Comparison of ENCODE assay signal across 9 cellular contexts in the genomic region with DNA sequence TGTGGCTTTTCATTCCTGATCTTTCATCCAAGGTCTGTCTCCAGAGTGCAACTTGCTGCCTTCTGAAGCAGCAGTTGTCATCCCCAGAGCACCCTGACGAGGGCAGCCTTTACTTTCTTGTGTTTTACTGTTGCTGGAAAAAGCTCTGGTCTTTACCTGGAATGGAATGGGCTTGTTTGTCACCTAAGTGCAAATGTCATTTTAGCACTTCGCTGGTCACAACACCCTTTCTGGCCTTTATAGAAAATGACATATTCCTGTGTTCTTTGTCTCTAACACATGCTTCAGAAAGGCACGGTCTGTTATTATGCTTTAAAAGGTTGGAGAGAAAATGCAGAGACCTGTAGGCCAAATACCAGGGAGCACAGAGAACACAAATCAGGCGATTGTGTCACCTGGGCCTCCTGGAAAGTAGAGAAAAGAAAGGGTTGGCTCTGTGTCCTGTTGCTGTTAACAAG.
DNase-seq lines count a peak whose midpoint lies in the region; ATAC-seq, FAIRE-seq and TF ChIP-seq lines count a peak whose summit lies in the region.
"Had no signal": no experiment of that assay in that cellular context is flagged by ENCODE, and none has a peak within 500 bp of the region (broad histone marks: within the 10 kb centered on the region; RNA-seq: fewer than 3 reads in every experiment).

No MANE protein-coding gene starts in this region.

- H3K14ac ChIP-seq in H1 (ENCODE audit: insufficient read length) = no peak overlapping the region

- ATAC-seq in HG02798 (IDR thresholded peaks at IDR 0.05; ENCODE audit: poor library complexity, unreplicated experiment) (peak; percentile 64), HG03457 (IDR thresholded peaks at IDR 0.05; ENCODE audit: unreplicated experiment) (no peak)

- H3K27ac ChIP-seq in OCI-LY1 (ENCODE audit: low read depth, low read length, poor library complexity, severe bottlenecking) = no peak overlapping the region
- H3K27ac ChIP-seq in H1 (ENCODE audit: low read depth, low read length) = no peak overlapping the region

- H2BK120ac ChIP-seq in H1 (replicated peaks; ENCODE audit: low read depth, low read length) = no peak overlapping the region

- H3K9ac ChIP-seq in OCI-LY1 (ENCODE audit: low read length) = no peak overlapping the region
- H3K9ac ChIP-seq in H1 (replicated peaks in 1 of 4; ENCODE audit: extremely low read depth in 1 of 4, low read depth in 3 of 4, low read length in 3 of 4) = no peak overlapping the region

- no peak overlapping the region for H2BK20ac ChIP-seq in H1 (ENCODE audit: low read length)

- no peak overlapping the region for H2BK12ac ChIP-seq in H1 (ENCODE audit: low read depth, low read length)

- no peak overlapping the region for H3K56ac ChIP-seq in H1 (replicated peaks; ENCODE audit: insufficient read length, low read depth, low read length)

- H3K23ac ChIP-seq in H1 (ENCODE audit: insufficient read length) = no peak overlapping the region

- H3K18ac ChIP-seq in H1 (ENCODE audit: extremely low read depth, low read length) = no peak overlapping the region

- no peak overlapping the region for H2BK15ac ChIP-seq in H1 (ENCODE audit: low read length)

- H3K4me3 ChIP-seq in OCI-LY1 (ENCODE audit: low read depth, low read length, poor library complexity, severe bottlenecking) = no peak overlapping the region
- H3K4me3 ChIP-seq in H1 (ENCODE audit: extremely low read depth in 1 of 4, insufficient read depth in 2 of 4, low read depth in 3 of 4, low read length in 4 of 4) = no peak overlapping the region

- H3K36me3 ChIP-seq in OCI-LY1 (ENCODE audit: insufficient read depth, low read length) (no peaks in the 10 kb centered on the region), H1 (ENCODE audit: control insufficient read depth in 2 of 4, insufficient read depth in 4 of 4, low read length in 3 of 4) (no peaks in the 10 kb centered on the region)

- H3K79me1 ChIP-seq in H1 (ENCODE audit: low read depth, low read length) = no peaks in the 10 kb centered on the region

- no peak overlapping the region for H3K4me2 ChIP-seq in OCI-LY1 (ENCODE audit: low read length)
- H3K4me2 ChIP-seq in H1 (ENCODE audit: insufficient read depth in 1 of 2, low read depth in 2 of 2, low read length in 2 of 2) = no peak overlapping the region

- H3K9me3 ChIP-seq in OCI-LY1 (ENCODE audit: low read length) (no peaks in the 10 kb centered on the region), H1 (ENCODE audit: insufficient read depth in 2 of 2, low read depth in 1 of 2, low read length in 1 of 2) (no peaks in the 10 kb centered on the region)

- no peak overlapping the region for H2BK5ac ChIP-seq in H1 (ENCODE audit: low read depth, low read length)

- no peak for TF ChIP-seq POLR2A in H1 (IDR thresholded peaks at IDR 0.05; ENCODE audit: control extremely low read depth in 1 of 2, low read depth in 2 of 2, low read length in 2 of 2)

- H4K20me1 ChIP-seq in OCI-LY1 (ENCODE audit: insufficient read depth, low read length) = no peaks in the 10 kb centered on the region
- H4K20me1 ChIP-seq in H1 (replicated peaks in 1 of 2; ENCODE audit: control insufficient read depth in 1 of 2, insufficient read depth in 2 of 2, low read length in 2 of 2) = no peaks in the 10 kb centered on the region

- TF ChIP-seq CTCF in OCI-LY1 (IDR thresholded peaks at IDR 0.05; ENCODE audit: low read length) (peak; percentile 72), H1 (IDR thresholded peaks at IDR 0.05; ENCODE audit: control extremely low read depth in 1 of 3, insufficient read depth in 1 of 3, low read depth in 1 of 3, low read length in 3 of 3) (peak; percentile 76 to 94 (median 77))

- no peak overlapping the region for H2AK5ac ChIP-seq in H1 (ENCODE audit: low read depth, low read length)

- no peak overlapping the region for H4K5ac ChIP-seq in H1 (ENCODE audit: insufficient read length, low read depth, low read length)

- H4K91ac ChIP-seq in H1 (replicated peaks; ENCODE audit: insufficient read length, low read length) = no peak overlapping the region

- H3K27me3 ChIP-seq in OCI-LY1 (ENCODE audit: insufficient read depth, low read length) (no peaks in the 10 kb centered on the region), H1 (replicated peaks in 1 of 4; ENCODE audit: control insufficient read depth in 3 of 4, extremely low read depth in 1 of 4, insufficient read depth in 3 of 4, low read length in 3 of 4) (no peaks in the 10 kb centered on the region)

- no peak overlapping the region for H3K4ac ChIP-seq in H1 (replicated peaks; ENCODE audit: insufficient read length, low read depth, low read length)

- TF ChIP-seq EP300 in H1 (IDR thresholded peaks at IDR 0.05; ENCODE audit: borderline replicate concordance in 1 of 2, low read depth in 2 of 2, low read length in 2 of 2) = no peak

- CTCF ChIA-PET in H1 (lab: Charles Lee; ENCODE audit: partially characterized antibody) = interaction anchor here (0.6 to 5.7 kb wide), 29 partner anchors 9 to 802 kb away, joined by 3 to 55 read pairs (median 4); no protein-coding TSS in a partner anchor

- no peaks in the 10 kb centered on the region for H3K79me2 ChIP-seq in OCI-LY1 (ENCODE audit: insufficient read depth, low read length)
- H3K79me2 ChIP-seq in H1 (ENCODE audit: control insufficient read depth in 1 of 2, insufficient read depth in 2 of 2, low read length in 2 of 2) = no peaks in the 10 kb centered on the region

- no peaks in the 10 kb centered on the region for H3K9me2 ChIP-seq in OCI-LY1 (ENCODE audit: low read depth, low read length)

- H2AFZ ChIP-seq in OCI-LY1 (ENCODE audit: low read length) = no peak overlapping the region
- no peak overlapping the region for H2AFZ ChIP-seq in H1 (ENCODE audit: low read length)

- no peaks in the 10 kb centered on the region for H3K4me1 ChIP-seq in OCI-LY1 (ENCODE audit: insufficient read depth, low read length, severe bottlenecking)
- H3K4me1 ChIP-seq in H1 (replicated peaks in 1 of 4; ENCODE audit: control insufficient read depth in 3 of 4, insufficient read depth in 4 of 4, low read length in 3 of 4) = no peaks in the 10 kb centered on the region

- peak; percentile 14 for DNase-seq in DMS153 (lab: John Stamatoyannopoulos, UW)
- no peak for DNase-seq in DMS153 treated with DMSO at 0.1 percent for 48 hours (lab: John Stamatoyannopoulos, UW; ENCODE audit: unreplicated experiment)
- DNase-seq in H1 (ENCODE audit: low read depth in 1 of 2, low spot score in 2 of 2) = peak; percentile 39 to 80
- peak; percentile 56 for DNase-seq in midbrain (lab: John Stamatoyannopoulos, UW)
- DNase-seq in GOT3 (lab: John Stamatoyannopoulos, UW) = no peak

- peak; percentile 93 for FAIRE-seq in H1 (lab: Jason Lieb, UNC)
- FAIRE-seq: A204.1 had no signal

- no peak overlapping the region for H4K8ac ChIP-seq in H1 (ENCODE audit: extremely low read depth, insufficient read depth, low read length)

- H3K23me2 ChIP-seq in H1 (ENCODE audit: low read depth, low read length) = no peaks in the 10 kb centered on the region

- POLR2A ChIA-PET in H1 (lab: Charles Lee; ENCODE audit: partially characterized antibody) = no interaction called here

- 48% methylated on average over 4 of the region's 4 CpGs; no CpG with 5 or more reads in 1 of the 2 experiments for WGBS in H1 (ENCODE audit: extremely low coverage in 1 of 2, insufficient coverage in 1 of 2, insufficient read length in 1 of 2, insufficient replicate concordance in 2 of 2, low coverage in 1 of 2, low lambda C conversion rate in 2 of 2, missing lambda C conversion rate in 1 of 2), 2 experiments

- no peaks in the 10 kb centered on the region for H3F3A ChIP-seq in OCI-LY1 (ENCODE audit: insufficient read depth, low read length)

- peak; percentile 98 for TF ChIP-seq RAD21 in H1 (IDR thresholded peaks at IDR 0.05 in 1 of 2, conservative IDR thresholded peaks at IDR 0.05 in 1 of 2; ENCODE audit: low read depth in 2 of 2, low read length in 2 of 2)

TF ChIP-seq in H1, 55 proteins besides CTCF, POLR2A, EP300 and RAD21:
- TF ChIP-seq TAF7 (optimal IDR thresholded peaks at IDR 0.05; ENCODE audit: borderline replicate concordance, low read depth, low read length) (no peak), SIN3A (conservative IDR thresholded peaks at IDR 0.05 in 1 of 2, IDR thresholded peaks at IDR 0.05 in 1 of 2; ENCODE audit: low read depth in 1 of 2, low read length in 2 of 2) (no peak)

Comparison
In these comparisons a context has a peak if more than half of its experiments do, and no peak if none do; other contexts are left out.
1. DNase-seq: peak in DMS153 (single experiment), H1 (2 of 2) and midbrain (single experiment); none in DMS153 treated with DMSO at 0.1 percent for 48 hours (single experiment) and GOT3 (single experiment).